In genomic region chrX:18725316-18725943, GRCh38 we compare ENCODE assay signal across 1 cellular context.
TF ChIP-seq lines count a peak whose summit lies in the region.

No MANE protein-coding gene starts in this region.

TF ChIP-seq in WTC11, 78 proteins besides CTCF, POLR2A, EP300 and RAD21 (continued from another document):
- TF ChIP-seq, protein P1, sequence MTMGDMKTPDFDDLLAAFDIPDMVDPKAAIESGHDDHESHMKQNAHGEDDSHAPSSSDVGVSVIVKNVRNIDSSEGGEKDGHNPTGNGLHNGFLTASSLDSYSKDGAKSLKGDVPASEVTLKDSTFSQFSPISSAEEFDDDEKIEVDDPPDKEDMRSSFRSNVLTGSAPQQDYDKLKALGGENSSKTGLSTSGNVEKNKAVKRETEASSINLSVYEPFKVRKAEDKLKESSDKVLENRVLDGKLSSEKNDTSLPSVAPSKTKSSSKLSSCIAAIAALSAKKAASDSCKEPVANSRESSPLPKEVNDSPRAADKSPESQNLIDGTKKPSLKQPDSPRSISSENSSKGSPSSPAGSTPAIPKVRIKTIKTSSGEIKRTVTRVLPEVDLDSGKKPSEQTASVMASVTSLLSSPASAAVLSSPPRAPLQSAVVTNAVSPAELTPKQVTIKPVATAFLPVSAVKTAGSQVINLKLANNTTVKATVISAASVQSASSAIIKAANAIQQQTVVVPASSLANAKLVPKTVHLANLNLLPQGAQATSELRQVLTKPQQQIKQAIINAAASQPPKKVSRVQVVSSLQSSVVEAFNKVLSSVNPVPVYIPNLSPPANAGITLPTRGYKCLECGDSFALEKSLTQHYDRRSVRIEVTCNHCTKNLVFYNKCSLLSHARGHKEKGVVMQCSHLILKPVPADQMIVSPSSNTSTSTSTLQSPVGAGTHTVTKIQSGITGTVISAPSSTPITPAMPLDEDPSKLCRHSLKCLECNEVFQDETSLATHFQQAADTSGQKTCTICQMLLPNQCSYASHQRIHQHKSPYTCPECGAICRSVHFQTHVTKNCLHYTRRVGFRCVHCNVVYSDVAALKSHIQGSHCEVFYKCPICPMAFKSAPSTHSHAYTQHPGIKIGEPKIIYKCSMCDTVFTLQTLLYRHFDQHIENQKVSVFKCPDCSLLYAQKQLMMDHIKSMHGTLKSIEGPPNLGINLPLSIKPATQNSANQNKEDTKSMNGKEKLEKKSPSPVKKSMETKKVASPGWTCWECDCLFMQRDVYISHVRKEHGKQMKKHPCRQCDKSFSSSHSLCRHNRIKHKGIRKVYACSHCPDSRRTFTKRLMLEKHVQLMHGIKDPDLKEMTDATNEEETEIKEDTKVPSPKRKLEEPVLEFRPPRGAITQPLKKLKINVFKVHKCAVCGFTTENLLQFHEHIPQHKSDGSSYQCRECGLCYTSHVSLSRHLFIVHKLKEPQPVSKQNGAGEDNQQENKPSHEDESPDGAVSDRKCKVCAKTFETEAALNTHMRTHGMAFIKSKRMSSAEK (CRISPR knock-in tag; IDR thresholded peaks at IDR 0.05; ENCODE audit: borderline replicate concordance), result no peak
- TF ChIP-seq TP53 (CRISPR knock-in tag; IDR thresholded peaks at IDR 0.05) (no peak), JAZF1 (CRISPR knock-in tag; IDR thresholded peaks at IDR 0.05) (no peak), ETV6 (CRISPR knock-in tag; IDR thresholded peaks at IDR 0.05) (no peak), IRF2 (CRISPR knock-in tag; IDR thresholded peaks at IDR 0.05; ENCODE audit: borderline replicate concordance, low read depth) (no peak), PRRX2 (CRISPR knock-in tag; IDR thresholded peaks at IDR 0.05) (no peak), ATF1 (CRISPR knock-in tag; IDR thresholded peaks at IDR 0.05) (no peak), SOX15 (CRISPR knock-in tag; IDR thresholded peaks at IDR 0.05) (no peak), GABPB1 (CRISPR knock-in tag; IDR thresholded peaks at IDR 0.05) (no peak), USF2 (CRISPR knock-in tag; IDR thresholded peaks at IDR 0.05) (no peak), OVOL2 (CRISPR knock-in tag; IDR thresholded peaks at IDR 0.05; ENCODE audit: borderline replicate concordance) (no peak), GRHL2 (CRISPR knock-in tag; IDR thresholded peaks at IDR 0.05; ENCODE audit: insufficient replicate concordance, severe bottlenecking) (no peak)
- TF ChIP-seq, protein P2, sequence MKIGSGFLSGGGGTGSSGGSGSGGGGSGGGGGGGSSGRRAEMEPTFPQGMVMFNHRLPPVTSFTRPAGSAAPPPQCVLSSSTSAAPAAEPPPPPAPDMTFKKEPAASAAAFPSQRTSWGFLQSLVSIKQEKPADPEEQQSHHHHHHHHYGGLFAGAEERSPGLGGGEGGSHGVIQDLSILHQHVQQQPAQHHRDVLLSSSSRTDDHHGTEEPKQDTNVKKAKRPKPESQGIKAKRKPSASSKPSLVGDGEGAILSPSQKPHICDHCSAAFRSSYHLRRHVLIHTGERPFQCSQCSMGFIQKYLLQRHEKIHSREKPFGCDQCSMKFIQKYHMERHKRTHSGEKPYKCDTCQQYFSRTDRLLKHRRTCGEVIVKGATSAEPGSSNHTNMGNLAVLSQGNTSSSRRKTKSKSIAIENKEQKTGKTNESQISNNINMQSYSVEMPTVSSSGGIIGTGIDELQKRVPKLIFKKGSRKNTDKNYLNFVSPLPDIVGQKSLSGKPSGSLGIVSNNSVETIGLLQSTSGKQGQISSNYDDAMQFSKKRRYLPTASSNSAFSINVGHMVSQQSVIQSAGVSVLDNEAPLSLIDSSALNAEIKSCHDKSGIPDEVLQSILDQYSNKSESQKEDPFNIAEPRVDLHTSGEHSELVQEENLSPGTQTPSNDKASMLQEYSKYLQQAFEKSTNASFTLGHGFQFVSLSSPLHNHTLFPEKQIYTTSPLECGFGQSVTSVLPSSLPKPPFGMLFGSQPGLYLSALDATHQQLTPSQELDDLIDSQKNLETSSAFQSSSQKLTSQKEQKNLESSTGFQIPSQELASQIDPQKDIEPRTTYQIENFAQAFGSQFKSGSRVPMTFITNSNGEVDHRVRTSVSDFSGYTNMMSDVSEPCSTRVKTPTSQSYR (CRISPR knock-in tag; IDR thresholded peaks at IDR 0.05), result no peak
- TF ChIP-seq, protein P3, sequence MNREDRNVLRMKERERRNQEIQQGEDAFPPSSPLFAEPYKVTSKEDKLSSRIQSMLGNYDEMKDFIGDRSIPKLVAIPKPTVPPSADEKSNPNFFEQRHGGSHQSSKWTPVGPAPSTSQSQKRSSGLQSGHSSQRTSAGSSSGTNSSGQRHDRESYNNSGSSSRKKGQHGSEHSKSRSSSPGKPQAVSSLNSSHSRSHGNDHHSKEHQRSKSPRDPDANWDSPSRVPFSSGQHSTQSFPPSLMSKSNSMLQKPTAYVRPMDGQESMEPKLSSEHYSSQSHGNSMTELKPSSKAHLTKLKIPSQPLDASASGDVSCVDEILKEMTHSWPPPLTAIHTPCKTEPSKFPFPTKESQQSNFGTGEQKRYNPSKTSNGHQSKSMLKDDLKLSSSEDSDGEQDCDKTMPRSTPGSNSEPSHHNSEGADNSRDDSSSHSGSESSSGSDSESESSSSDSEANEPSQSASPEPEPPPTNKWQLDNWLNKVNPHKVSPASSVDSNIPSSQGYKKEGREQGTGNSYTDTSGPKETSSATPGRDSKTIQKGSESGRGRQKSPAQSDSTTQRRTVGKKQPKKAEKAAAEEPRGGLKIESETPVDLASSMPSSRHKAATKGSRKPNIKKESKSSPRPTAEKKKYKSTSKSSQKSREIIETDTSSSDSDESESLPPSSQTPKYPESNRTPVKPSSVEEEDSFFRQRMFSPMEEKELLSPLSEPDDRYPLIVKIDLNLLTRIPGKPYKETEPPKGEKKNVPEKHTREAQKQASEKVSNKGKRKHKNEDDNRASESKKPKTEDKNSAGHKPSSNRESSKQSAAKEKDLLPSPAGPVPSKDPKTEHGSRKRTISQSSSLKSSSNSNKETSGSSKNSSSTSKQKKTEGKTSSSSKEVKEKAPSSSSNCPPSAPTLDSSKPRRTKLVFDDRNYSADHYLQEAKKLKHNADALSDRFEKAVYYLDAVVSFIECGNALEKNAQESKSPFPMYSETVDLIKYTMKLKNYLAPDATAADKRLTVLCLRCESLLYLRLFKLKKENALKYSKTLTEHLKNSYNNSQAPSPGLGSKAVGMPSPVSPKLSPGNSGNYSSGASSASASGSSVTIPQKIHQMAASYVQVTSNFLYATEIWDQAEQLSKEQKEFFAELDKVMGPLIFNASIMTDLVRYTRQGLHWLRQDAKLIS (CRISPR knock-in tag; IDR thresholded peaks at IDR 0.05; ENCODE audit: borderline replicate concordance), result no peak
